8 cellular contexts compared by ENCODE assay signal in the genomic region with DNA sequence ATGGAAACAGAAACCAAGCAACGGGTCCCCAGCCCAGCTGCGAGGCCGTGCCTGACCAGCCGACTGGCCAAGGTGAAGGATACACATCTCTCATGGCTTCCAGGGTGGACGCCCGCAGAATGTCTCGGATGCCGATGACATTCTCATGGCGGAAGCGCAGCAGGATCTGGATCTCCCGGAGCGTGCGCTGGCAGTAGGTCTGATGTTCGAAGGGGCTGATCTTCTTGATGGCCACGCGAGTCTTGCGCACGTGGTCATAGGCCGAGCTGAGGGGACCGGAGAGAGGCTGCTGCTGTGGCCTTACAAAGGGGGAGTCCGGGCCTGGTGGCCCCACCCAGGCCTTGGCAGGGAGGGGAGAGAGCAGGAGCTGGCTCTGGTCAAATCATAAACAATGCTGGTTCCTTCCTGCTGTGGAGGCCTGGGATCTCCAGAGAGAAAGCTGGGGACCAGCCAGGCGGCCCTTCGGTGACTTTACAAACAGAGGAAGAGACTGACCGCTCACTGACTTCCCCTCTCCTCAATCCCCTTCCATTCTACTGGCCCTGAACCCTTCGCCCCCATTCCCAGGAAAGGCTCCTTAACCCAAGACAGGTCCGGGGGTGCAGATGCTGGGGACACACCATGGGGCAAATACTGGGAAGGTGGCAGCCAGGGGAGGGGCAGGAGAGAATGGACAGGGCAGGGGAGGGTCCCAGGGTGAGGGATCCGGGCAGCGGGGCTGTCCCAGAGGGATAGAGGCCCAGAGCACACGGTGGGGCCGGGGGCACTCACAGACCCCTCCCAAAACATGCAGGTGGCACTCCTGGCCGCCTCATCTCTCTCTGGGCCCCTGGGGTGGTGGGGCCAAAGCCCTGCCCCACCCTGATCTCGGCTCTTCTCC. TPM values are rescaled to one million over a fixed set of nuclear protein-coding genes. Genes with fewer than 3 reads are reported as not detected.
DNase-seq lines count a peak whose midpoint lies in the region; ATAC-seq, FAIRE-seq and TF ChIP-seq lines count a peak whose summit lies in the region.

No MANE protein-coding gene starts in this region.

- no peak for TF ChIP-seq POLR2A in K562 (conservative IDR thresholded peaks at IDR 0.05)

- H3K36me3 Mint-ChIP-seq in immature natural killer cell, result peaks cover 0 to 6% (median 2%) of the 10 kb centered on the region in 3 donors
- peaks cover 7% of the 10 kb centered on the region for H3K36me3 Mint-ChIP-seq in stimulated activated memory B cell treated with anti-CD40 and anti-IgM and Interleukin-4, amounts not matched to agents 10 μg/mL and 1 μg/mL and 100 μg/mL, for 72 hours

- H3K9me1 ChIP-seq in K562 (ENCODE audit: control insufficient read depth, insufficient read depth, low read length), result no peaks in the 10 kb centered on the region

- H3K4me3 ChIP-seq in HL-60 (replicated peaks; ENCODE audit: insufficient read depth, low read length) (peak overlapping the region; percentile 81), K562 (peak overlapping the region; percentile 60)

- H3K27ac Mint-ChIP-seq in immature natural killer cell, result peak overlapping the region; percentile 31 to 88 (median 74)
- peak overlapping the region; percentile 90 for H3K27ac Mint-ChIP-seq in stimulated activated memory B cell treated with anti-CD40 and anti-IgM and Interleukin-4, amounts not matched to agents 10 μg/mL and 1 μg/mL and 100 μg/mL, for 72 hours

- H3K36me3 ChIP-seq in K562 (ENCODE audit: control insufficient read depth, insufficient read depth, low read length), result peaks cover 7% of the 10 kb centered on the region; the same call in 1 of the 3 replicates

- H3K79me2 ChIP-seq in K562 (ENCODE audit: control insufficient read depth, insufficient read depth, low read length), result peaks cover 3% of the 10 kb centered on the region; the same call in 1 of the 3 replicates

- POLR2A ChIA-PET in K562 (lab: Yijun Ruan, JAX), result interaction anchor here (0.8 kb wide), 1 partner anchor 30 kb away, joined by 3 read pairs; no protein-coding TSS in a partner anchor

- no peak overlapping the region for H2AFZ ChIP-seq in K562 (ENCODE audit: low read depth, low read length)

- peak overlapping the region; percentile 44 to 96; a peak in 3 of 4 replicates for H3K9ac ChIP-seq in K562 (ENCODE audit: insufficient read depth in 1 of 2, low read depth in 2 of 2, low read length in 2 of 2)

- H3K4me1 Mint-ChIP-seq in immature natural killer cell, result peaks cover 31 to 33% of the 10 kb centered on the region in 2 donors
- H3K4me1 Mint-ChIP-seq in stimulated activated memory B cell treated with anti-CD40 and anti-IgM and Interleukin-4, amounts not matched to agents 10 μg/mL and 1 μg/mL and 100 μg/mL, for 72 hours, result peaks cover 33% of the 10 kb centered on the region

- intact Hi-C loops in K562 (cut with micrococcal nuclease), result no loop called here

- CTCF ChIA-PET in K562 (lab: Yijun Ruan, JAX; ENCODE audit: low intra/inter-chr PET ratio), result no interaction called here

- in situ Hi-C loops in K562 (cut with MboI), result no loop called here

- no peaks in the 10 kb centered on the region for H3K9me3 Mint-ChIP-seq in immature natural killer cell
- no peaks in the 10 kb centered on the region for H3K9me3 Mint-ChIP-seq in stimulated activated memory B cell treated with anti-CD40 and anti-IgM and Interleukin-4, amounts not matched to agents 10 μg/mL and 1 μg/mL and 100 μg/mL, for 72 hours

- no peak; the same call in 2 of the 3 replicates for ATAC-seq in K562
- no peak for ATAC-seq in stimulated activated memory B cell treated with anti-CD40 and anti-IgM and Interleukin-4, amounts not matched to agents 10 μg/mL and 1 μg/mL and 100 μg/mL, for 72 hours
- no peak for ATAC-seq in GM18511 (IDR thresholded peaks at IDR 0.05; ENCODE audit: unreplicated experiment)
- ATAC-seq in GM18502 (IDR thresholded peaks at IDR 0.05; ENCODE audit: poor library complexity, unreplicated experiment), result no peak
- no peak for ATAC-seq in GM18873 (IDR thresholded peaks at IDR 0.05; ENCODE audit: low FRiP score, unreplicated experiment)
- no peak for ATAC-seq in HG03280 (IDR thresholded peaks at IDR 0.05; ENCODE audit: unreplicated experiment)

- no peaks in the 10 kb centered on the region for H3K9me3 ChIP-seq in K562 (replicated peaks; ENCODE audit: control insufficient read depth, insufficient read depth, low read depth, low read length)

- DNase-seq in HL-60 (ENCODE audit: low read depth in 1 of 2, low spot score in 1 of 2) (no peak), K562 (ENCODE audit: extremely low read depth in 1 of 4, low spot score in 3 of 4) (no peak), immature natural killer cell (no peak)

- TF ChIP-seq CTCF in HL-60 (IDR thresholded peaks at IDR 0.05; ENCODE audit: insufficient read depth, low read length) (no peak), K562 (IDR thresholded peaks at IDR 0.05 in 2 of 3, conservative IDR thresholded peaks at IDR 0.05 in 1 of 3; ENCODE audit: insufficient read depth in 2 of 3, low read depth in 1 of 3, low read length in 3 of 3) (no peak)

- no peak for TF ChIP-seq EP300 in K562 (IDR thresholded peaks at IDR 0.05; ENCODE audit: low read length)

- WGBS in K562 (ENCODE audit: insufficient coverage, low coverage, missing lambda C conversion rate), result 69% methylated on average over 29 of the region's 32 CpGs

- BruUV-seq in K562 (replicated peaks; lab: Mats Ljungman, UMichigan), result no TSS peak

- peak overlapping the region; percentile 83 to 92 (median 85) for H3K4me3 Mint-ChIP-seq in immature natural killer cell
- peak overlapping the region; percentile 90 for H3K4me3 Mint-ChIP-seq in stimulated activated memory B cell treated with anti-CD40 and anti-IgM and Interleukin-4, amounts not matched to agents 10 μg/mL and 1 μg/mL and 100 μg/mL, for 72 hours

- no peak for FAIRE-seq in K562 (lab: Jason Lieb, UNC)

- H3K27me3 ChIP-seq in HL-60 (ENCODE audit: insufficient read depth, poor library complexity, severe bottlenecking) (no peaks in the 10 kb centered on the region), K562 (ENCODE audit: control insufficient read depth in 2 of 2, insufficient read depth in 2 of 2, low read length in 2 of 2) (no peaks in the 10 kb centered on the region)

- no peak overlapping the region; the same call in 1 of the 2 replicates for H3K27ac ChIP-seq in HL-60 (replicated peaks)
- H3K27ac ChIP-seq in K562 (ENCODE audit: extremely low read depth, low read depth, low read length), result 0 out of 3 replicates have a peak overlapping the region, but pooled peaks have one; percentile 80

- H3K4me1 ChIP-seq in K562 (replicated peaks in 1 of 2; ENCODE audit: control insufficient read depth in 2 of 2, insufficient read depth in 2 of 2, low read length in 2 of 2), result peaks cover 0 to 23% of the 10 kb centered on the region in 2 experiments; a peak in 4 of 5 replicates

- peak overlapping the region; percentile 80 for H3K4me2 ChIP-seq in K562 (ENCODE audit: insufficient read depth, low read length)

- no peak for TF ChIP-seq RAD21 in K562 (CRISPR knock-in tag; conservative IDR thresholded peaks at IDR 0.05 in 1 of 2, IDR thresholded peaks at IDR 0.05 in 1 of 2)

- peaks cover 0 to 4% (median 0%) of the 10 kb centered on the region in 3 donors for H3K27me3 Mint-ChIP-seq in immature natural killer cell (ENCODE audit: low read depth in 3 of 3)
- no peaks in the 10 kb centered on the region for H3K27me3 Mint-ChIP-seq in stimulated activated memory B cell treated with anti-CD40 and anti-IgM and Interleukin-4, amounts not matched to agents 10 μg/mL and 1 μg/mL and 100 μg/mL, for 72 hours

- H4K20me1 ChIP-seq in K562 (replicated peaks; ENCODE audit: control insufficient read depth, insufficient read depth, low read length), result no peaks in the 10 kb centered on the region

RNA-seq across cellular contexts. Expression of a gene that starts 1.0 kb away (rescaled TPM):
- total RNA-seq in K562 (2011; cell fraction: chromatin; rRNA removed; ENCODE audit: low replicate concordance), result 34.1 and 84.8 TPM in 2 replicates
- total RNA-seq in K562 (2011; cell fraction: nucleolus; rRNA removed), result 44.0 and 46.2 TPM in 2 replicates
- 36.1 and 36.9 TPM in 2 replicates for total RNA-seq in K562 (2011; cell fraction: nucleoplasm; rRNA removed)
- total RNA-seq in K562 (2014; rRNA removed), result 15.7 and 38.0 TPM in 2 replicates
- total RNA-seq in K562 (2014; rRNA removed; fragmentation: Illumina TruSeq; extraction: Trizol), result 11.3 and 12.0 TPM in 2 replicates
- total RNA-seq in K562 (2015; rRNA removed; fragmentation: Illumina TruSeq; extraction: Trizol), result 13.3 and 13.9 TPM in 2 replicates
- total RNA-seq in K562 (2021), result 41.2 and 44.5 TPM in 2 replicates
- polyA plus RNA-seq in K562 (2011; rRNA removed), result 44.0 and 70.0 TPM in 2 replicates
- 59.6 and 73.9 TPM in 2 replicates for polyA plus RNA-seq in K562 (2011; cell fraction: cytosol; rRNA removed)
- polyA plus RNA-seq in K562 (2011; cell fraction: nucleus; rRNA removed), result 91.3 and 92.1 TPM in 2 replicates
- polyA plus RNA-seq in K562 (2012), result 36.1 and 53.3 TPM in 2 replicates
- polyA plus RNA-seq in K562 (2014; fragmentation: Illumina TruSeq; extraction: Trizol), result 46.6 and 55.3 TPM in 2 replicates
- 1 to 10 TPM; 1.0 to 1.9 TPM for polyA plus RNA-seq in K562 (2014; fragmentation: Nextera tagmentation; extraction: Ambion mirVana)
- polyA plus RNA-seq in K562 (2014; rRNA removed), result 23.4 and 33.8 TPM in 2 replicates
- polyA minus RNA-seq in K562 (2011; rRNA and poly(A)+ RNA removed), result 12.3 and 13.1 TPM in 2 replicates
- 12.5 and 21.2 TPM in 2 replicates for polyA minus RNA-seq in K562 (2011; cell fraction: cytosol; rRNA and poly(A)+ RNA removed)
- 10.9 and 17.3 TPM in 2 replicates for polyA minus RNA-seq in K562 (2011; cell fraction: nucleus; rRNA and poly(A)+ RNA removed)
- polyA plus RNA-seq in immature natural killer cell, result 1 to 10 TPM; 4.3 to 6.4 (median 5.8) TPM

RNA-seq across cellular contexts. Expression of a gene that starts 8.6 kb away (rescaled TPM):
- 4.9 and 20.8 TPM in 2 replicates for total RNA-seq in K562 (2011; cell fraction: chromatin; rRNA removed; ENCODE audit: low replicate concordance)
- total RNA-seq in K562 (2011; cell fraction: nucleolus; rRNA removed), result 8.7 and 14.0 TPM in 2 replicates
- total RNA-seq in K562 (2011; cell fraction: nucleoplasm; rRNA removed), result 7.3 and 8.0 TPM in 2 replicates
- total RNA-seq in K562 (2014; rRNA removed) (0.90 and 0.91 TPM in 2 replicates), K562 (2014; rRNA removed; fragmentation: Illumina TruSeq; extraction: Trizol) (0.47 and 0.54 TPM in 2 replicates), K562 (2015; rRNA removed; fragmentation: Illumina TruSeq; extraction: Trizol) (1.1 TPM in 2 replicates), K562 (2021) (1.7 and 3.9 TPM in 2 replicates)
- polyA plus RNA-seq in K562 (2011; rRNA removed) (1.9 and 2.5 TPM in 2 replicates), K562 (2014; fragmentation: Illumina TruSeq; extraction: Trizol) (1.0 and 1.3 TPM in 2 replicates), K562 (2014; fragmentation: Nextera tagmentation; extraction: Ambion mirVana) (1 to 10 TPM in 1 of 2 experiments, under 1 TPM in 1; 0.51 to 1.4 TPM), K562 (2014; rRNA removed) (1.2 and 1.7 TPM in 2 replicates), immature natural killer cell (not detected)
- polyA plus RNA-seq in K562 (2011; cell fraction: cytosol; rRNA removed), result 0.83 and 1.4 TPM in 2 replicates
- polyA plus RNA-seq in K562 (2011; cell fraction: nucleus; rRNA removed), result 14.1 and 18.8 TPM in 2 replicates
- 1.5 and 4.7 TPM in 2 replicates for polyA plus RNA-seq in K562 (2012)
- 0.18 and 0.53 TPM in 2 replicates for polyA minus RNA-seq in K562 (2011; rRNA and poly(A)+ RNA removed)
- polyA minus RNA-seq in K562 (2011; cell fraction: cytosol; rRNA and poly(A)+ RNA removed), result 2.8 TPM in 1 of 2 replicates, not detected in the other
- 1.8 and 2.7 TPM in 2 replicates for polyA minus RNA-seq in K562 (2011; cell fraction: nucleus; rRNA and poly(A)+ RNA removed)

RNA-seq across cellular contexts. Expression of a gene that starts 26.0 kb away (rescaled TPM):
- 14.3 and 26.4 TPM in 2 replicates for total RNA-seq in K562 (2011; cell fraction: chromatin; rRNA removed; ENCODE audit: low replicate concordance)
- total RNA-seq in K562 (2011; cell fraction: nucleolus; rRNA removed), result 14.2 and 18.0 TPM in 2 replicates
- total RNA-seq in K562 (2011; cell fraction: nucleoplasm; rRNA removed), result 21.4 and 28.6 TPM in 2 replicates
- 3.0 and 4.6 TPM in 2 replicates for total RNA-seq in K562 (2014; rRNA removed)
- total RNA-seq in K562 (2014; rRNA removed; fragmentation: Illumina TruSeq; extraction: Trizol), result 1.0 and 1.8 TPM in 2 replicates
- total RNA-seq in K562 (2015; rRNA removed; fragmentation: Illumina TruSeq; extraction: Trizol), result 1.1 and 1.3 TPM in 2 replicates
- total RNA-seq in K562 (2021), result 5.7 and 6.7 TPM in 2 replicates
- 3.9 and 6.8 TPM in 2 replicates for polyA plus RNA-seq in K562 (2011; rRNA removed)
- 7.5 and 14.0 TPM in 2 replicates for polyA plus RNA-seq in K562 (2011; cell fraction: cytosol; rRNA removed)
- polyA plus RNA-seq in K562 (2011; cell fraction: nucleus; rRNA removed), result 18.2 and 22.9 TPM in 2 replicates
- 12.5 and 45.8 TPM in 2 replicates for polyA plus RNA-seq in K562 (2012)
- polyA plus RNA-seq in K562 (2014; fragmentation: Illumina TruSeq; extraction: Trizol), result 2.9 and 4.4 TPM in 2 replicates
- under 1 TPM; 0.41 to 0.42 TPM for polyA plus RNA-seq in K562 (2014; fragmentation: Nextera tagmentation; extraction: Ambion mirVana)
- 8.6 and 15.0 TPM in 2 replicates for polyA plus RNA-seq in K562 (2014; rRNA removed)
- 1.0 and 1.5 TPM in 2 replicates for polyA minus RNA-seq in K562 (2011; rRNA and poly(A)+ RNA removed)
- 1.8 and 2.3 TPM in 2 replicates for polyA minus RNA-seq in K562 (2011; cell fraction: cytosol; rRNA and poly(A)+ RNA removed)
- 2.4 and 4.3 TPM in 2 replicates for polyA minus RNA-seq in K562 (2011; cell fraction: nucleus; rRNA and poly(A)+ RNA removed)
- 100 to 1,000 TPM; 248 to 354 (median 284) TPM for polyA plus RNA-seq in immature natural killer cell

RNA-seq across cellular contexts. Expression of a gene that starts 30.3 kb away (rescaled TPM):
- total RNA-seq in K562 (2011; cell fraction: chromatin; rRNA removed; ENCODE audit: low replicate concordance), result 0.55 and 0.69 TPM in 2 replicates
- 1.1 and 1.2 TPM in 2 replicates for total RNA-seq in K562 (2011; cell fraction: nucleolus; rRNA removed)
- total RNA-seq in K562 (2011; cell fraction: nucleoplasm; rRNA removed), result 0.73 and 1.1 TPM in 2 replicates
- total RNA-seq in K562 (2014; rRNA removed) (0.09 and 0.73 TPM in 2 replicates), K562 (2014; rRNA removed; fragmentation: Illumina TruSeq; extraction: Trizol) (0.11 TPM in 1 of 2 replicates, not detected in the other), K562 (2015; rRNA removed; fragmentation: Illumina TruSeq; extraction: Trizol) (0.07 and 0.23 TPM in 2 replicates), K562 (2021) (0.18 and 0.51 TPM in 2 replicates)
- polyA plus RNA-seq in K562 (2011; rRNA removed) (0.07 and 0.16 TPM in 2 replicates), K562 (2014; fragmentation: Illumina TruSeq; extraction: Trizol) (0.30 and 0.31 TPM in 2 replicates), K562 (2014; fragmentation: Nextera tagmentation; extraction: Ambion mirVana) (not detected), K562 (2014; rRNA removed) (0.51 and 0.58 TPM in 2 replicates), immature natural killer cell (not detected)
- polyA plus RNA-seq in K562 (2011; cell fraction: cytosol; rRNA removed), result 0.10 and 0.18 TPM in 2 replicates
- 0.88 and 0.97 TPM in 2 replicates for polyA plus RNA-seq in K562 (2011; cell fraction: nucleus; rRNA removed)
- polyA plus RNA-seq in K562 (2012), result 0.22 and 0.51 TPM in 2 replicates
- polyA minus RNA-seq in K562 (2011; rRNA and poly(A)+ RNA removed), result not detected in 2 replicates
- not detected in 2 replicates for polyA minus RNA-seq in K562 (2011; cell fraction: cytosol; rRNA and poly(A)+ RNA removed)
- 0.22 and 0.54 TPM in 2 replicates for polyA minus RNA-seq in K562 (2011; cell fraction: nucleus; rRNA and poly(A)+ RNA removed)

RNA-seq across cellular contexts. Expression of a gene that starts 46.2 kb away (rescaled TPM):
- 46.3 and 109 TPM in 2 replicates for total RNA-seq in K562 (2011; cell fraction: chromatin; rRNA removed; ENCODE audit: low replicate concordance)
- 90.3 and 97.7 TPM in 2 replicates for total RNA-seq in K562 (2011; cell fraction: nucleolus; rRNA removed)
- total RNA-seq in K562 (2011; cell fraction: nucleoplasm; rRNA removed), result 76.9 and 90.5 TPM in 2 replicates
- 131 and 171 TPM in 2 replicates for total RNA-seq in K562 (2014; rRNA removed)
- total RNA-seq in K562 (2014; rRNA removed; fragmentation: Illumina TruSeq; extraction: Trizol), result 38.9 and 59.9 TPM in 2 replicates
- total RNA-seq in K562 (2015; rRNA removed; fragmentation: Illumina TruSeq; extraction: Trizol), result 107 and 115 TPM in 2 replicates
- 158 TPM in 2 replicates for total RNA-seq in K562 (2021)
- polyA plus RNA-seq in K562 (2011; rRNA removed), result 153 and 187 TPM in 2 replicates
- 311 and 402 TPM in 2 replicates for polyA plus RNA-seq in K562 (2011; cell fraction: cytosol; rRNA removed)
- 149 and 168 TPM in 2 replicates for polyA plus RNA-seq in K562 (2011; cell fraction: nucleus; rRNA removed)
- 161 and 166 TPM in 2 replicates for polyA plus RNA-seq in K562 (2012)
- 138 and 157 TPM in 2 replicates for polyA plus RNA-seq in K562 (2014; fragmentation: Illumina TruSeq; extraction: Trizol)
- 10 to 100 TPM in 1 of 2 experiments, 1 to 10 TPM in 1; 3.5 to 10.7 TPM for polyA plus RNA-seq in K562 (2014; fragmentation: Nextera tagmentation; extraction: Ambion mirVana)
- polyA plus RNA-seq in K562 (2014; rRNA removed), result 183 TPM in 2 replicates
- 162 and 295 TPM in 2 replicates for polyA minus RNA-seq in K562 (2011; rRNA and poly(A)+ RNA removed)
- polyA minus RNA-seq in K562 (2011; cell fraction: cytosol; rRNA and poly(A)+ RNA removed), result 136 and 139 TPM in 2 replicates
- polyA minus RNA-seq in K562 (2011; cell fraction: nucleus; rRNA and poly(A)+ RNA removed), result 23.2 and 36.2 TPM in 2 replicates
- polyA plus RNA-seq in immature natural killer cell, result 100 to 1,000 TPM; 244 to 365 (median 317) TPM

Comparison
In these comparisons a context has a peak if more than half of its experiments do, and no peak if none do; other contexts are left out.
1. RNA of a gene that starts 26.0 kb away (polyA plus RNA-seq): 248 to 354 TPM in immature natural killer cell; 0.41 to 45.8 TPM in K562; every median in the first group is over 4 times any median in the second.